Comparison of ENCODE assay signal across 1 cellular context in genomic region chr1:109815809-109816791, GRCh38.
A peak's percentile ranks its signal among the peaks of the same experiment; 100 is the strongest.
TF ChIP-seq lines count a peak whose summit lies in the region.

No MANE protein-coding gene starts in this region.

TF ChIP-seq in GM12878, 131 proteins besides CTCF, POLR2A, EP300 and RAD21 (continued from another document and continues in another):
- TF ChIP-seq ATF3 (IDR thresholded peaks at IDR 0.05; ENCODE audit: borderline replicate concordance, extremely low read depth, low read depth, low read length) (no peak), SUZ12 (IDR thresholded peaks at IDR 0.05; ENCODE audit: unreplicated experiment) (no peak), RELA (IDR thresholded peaks at IDR 0.05; ENCODE audit: borderline replicate concordance, partially characterized antibody) (no peak), CBX5 (IDR thresholded peaks at IDR 0.05; ENCODE audit: low read depth) (peak; percentile 86), ESRRA (IDR thresholded peaks at IDR 0.05; ENCODE audit: low read length) (no peak), TCF3 (IDR thresholded peaks at IDR 0.05; ENCODE audit: borderline replicate concordance, insufficient read depth, low read depth, low read length) (0 out of 2 replicates have a peak, but pooled peaks have one; percentile 49), CHD2 (IDR thresholded peaks at IDR 0.05; ENCODE audit: borderline replicate concordance, low read depth, low read length) (no peak), HSF1 (IDR thresholded peaks at IDR 0.05; ENCODE audit: low read depth, low read length) (no peak), SKIL (IDR thresholded peaks at IDR 0.05; ENCODE audit: low read depth, poor library complexity, severe bottlenecking) (peak; percentile 94), SIX5 (IDR thresholded peaks at IDR 0.05; ENCODE audit: low read depth, low read length, severe bottlenecking) (no peak), MTA2 (IDR thresholded peaks at IDR 0.05; ENCODE audit: low read depth) (peak; percentile 43; the same call in 1 of the 2 replicates), POLR2AphosphoS5 (IDR thresholded peaks at IDR 0.05; ENCODE audit: low read length) (no peak), BCL3 (IDR thresholded peaks at IDR 0.05; ENCODE audit: borderline replicate concordance, insufficient read depth, low read depth, low read length, poor library complexity, severe bottlenecking) (peak; percentile 80), ATF7 (IDR thresholded peaks at IDR 0.05; ENCODE audit: low read depth) (peak; percentile 90), CEBPZ (IDR thresholded peaks at IDR 0.05; ENCODE audit: low read depth, low read length) (no peak), ZSCAN29 (IDR thresholded peaks at IDR 0.05) (no peak), PRDM15 (CRISPR knock-in tag; IDR thresholded peaks at IDR 0.05) (no peak), MXI1 (IDR thresholded peaks at IDR 0.05; ENCODE audit: low read depth, low read length) (no peak), SREBF2 (IDR thresholded peaks at IDR 0.05; ENCODE audit: low read length) (no peak), NRF1 (conservative IDR thresholded peaks at IDR 0.05; ENCODE audit: low read depth, low read length) (no peak), TCF7 (IDR thresholded peaks at IDR 0.05; ENCODE audit: borderline replicate concordance) (no peak), ATF2 (IDR thresholded peaks at IDR 0.05; ENCODE audit: low read length) (peak; percentile 98; the same call in 1 of the 2 replicates), ZBTB40 (IDR thresholded peaks at IDR 0.05; ENCODE audit: borderline replicate concordance) (no peak), SPI1 (IDR thresholded peaks at IDR 0.05; ENCODE audit: borderline replicate concordance, insufficient read depth, low read depth, low read length) (peak; percentile 89), HCFC1 (IDR thresholded peaks at IDR 0.05; ENCODE audit: low read length) (no peak), NBN (IDR thresholded peaks at IDR 0.05) (0 out of 2 replicates have a peak, but pooled peaks have one; percentile 41), ZNF687 (IDR thresholded peaks at IDR 0.05) (no peak), KDM1A (IDR thresholded peaks at IDR 0.05; ENCODE audit: borderline replicate concordance) (no peak), ZZZ3 (IDR thresholded peaks at IDR 0.05; ENCODE audit: control insufficient read depth, insufficient read length, low read depth) (no peak), IRF3 (IDR thresholded peaks at IDR 0.05) (no peak)
